ENCODE assay signal across 12 cellular contexts in the genomic region with DNA sequence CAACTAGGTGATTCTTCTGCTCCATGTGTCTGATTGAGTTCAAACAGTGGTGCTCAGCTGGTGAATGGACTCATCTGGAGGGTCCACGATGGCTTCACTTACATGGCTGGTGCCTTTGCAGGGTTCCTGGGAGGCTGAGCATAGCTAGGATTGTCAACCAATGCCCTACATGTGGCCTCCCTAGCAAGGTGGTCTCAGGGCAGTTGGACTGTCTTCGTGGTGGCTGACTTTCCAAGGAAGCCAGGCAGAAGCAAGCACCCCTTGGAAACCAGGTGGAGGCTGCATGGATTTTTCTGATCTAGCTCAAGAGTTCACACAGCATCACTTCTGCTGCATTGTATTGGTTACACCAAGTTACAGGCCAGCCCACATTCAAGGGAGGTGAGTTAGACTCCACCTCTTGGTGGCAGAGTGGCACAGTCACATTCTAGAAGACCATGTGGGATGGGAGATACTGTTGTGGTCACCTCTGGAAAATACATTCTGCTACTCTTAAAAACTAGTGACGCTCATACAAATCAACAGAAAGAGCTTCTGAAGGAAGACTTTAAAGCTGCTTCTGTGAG. TPM values are rescaled to one million over a fixed set of nuclear protein-coding genes. Genes with fewer than 3 reads are reported as not detected.
A peak's percentile ranks its signal among the peaks of the same experiment; 100 is the strongest.
DNase-seq lines count a peak whose midpoint lies in the region; ATAC-seq lines count a peak whose summit lies in the region.
"Had no signal": no experiment of that assay in that cellular context is flagged by ENCODE, and none has a peak within 500 bp of the region (broad histone marks: within the 10 kb centered on the region; RNA-seq: fewer than 3 reads in every experiment).

No MANE protein-coding gene starts in this region.

- H3K4me3 Mint-ChIP-seq in activated CD4-positive, alpha-beta T cell treated with anti-CD3 and anti-CD28 coated beads for 36 hours: peak overlapping the region; percentile 64

- no peaks in the 10 kb centered on the region for H3K9me3 Mint-ChIP-seq in activated CD4-positive, alpha-beta T cell treated with anti-CD3 and anti-CD28 coated beads for 36 hours (ENCODE audit: low read depth)

- peaks cover 3% of the 10 kb centered on the region for H3K27me3 Mint-ChIP-seq in activated CD4-positive, alpha-beta T cell treated with anti-CD3 and anti-CD28 coated beads for 36 hours

- H3K36me3 Mint-ChIP-seq in activated CD4-positive, alpha-beta T cell treated with anti-CD3 and anti-CD28 coated beads for 36 hours (ENCODE audit: low read depth): no peaks in the 10 kb centered on the region

- peaks cover 40% of the 10 kb centered on the region for H3K4me1 Mint-ChIP-seq in activated CD4-positive, alpha-beta T cell treated with anti-CD3 and anti-CD28 coated beads for 36 hours

- peak; percentile 70 for ATAC-seq in activated CD4-positive, alpha-beta T cell treated with anti-CD3 and anti-CD28 coated beads for 36 hours
- ATAC-seq in HG03565 (IDR thresholded peaks at IDR 0.05; ENCODE audit: unreplicated experiment): peak; percentile 12

- POLR2A ChIA-PET in activated CD4-positive, alpha-beta T cell treated with anti-CD3 and anti-CD28 coated beads for 36 hours (lab: Charles Lee): interaction anchor here (0.5 to 4.1 kb wide), 12 partner anchors 14 to 241 kb away, joined by 3 to 25 read pairs (median 4); no protein-coding TSS in a partner anchor

- peak overlapping the region; percentile 90 for H3K27ac Mint-ChIP-seq in activated CD4-positive, alpha-beta T cell treated with anti-CD3 and anti-CD28 coated beads for 36 hours

- CTCF ChIA-PET in activated CD4-positive, alpha-beta T cell treated with anti-CD3 and anti-CD28 coated beads for 36 hours (lab: Charles Lee): interaction anchor here (0.7 to 3.9 kb wide), 17 partner anchors 9 to 360 kb away, joined by 3 to 34 read pairs (median 3); no protein-coding TSS in a partner anchor

- intact Hi-C loops in activated CD4-positive, alpha-beta T cell treated with anti-CD3 and anti-CD28 coated beads for 36 hours (cut with DNase I, micrococcal nuclease): loop anchor here (1.0 to 2.0 kb wide), 7 partner anchors 98 to 438 kb away; no protein-coding TSS in a partner anchor

- DNase-seq in activated CD4-positive, alpha-beta T cell treated with anti-CD3 and anti-CD28 coated beads for 36 hours: peak; percentile 69
- no peak for DNase-seq in activated CD4-positive, alpha-beta T cell treated with anti-CD3 and anti-CD28 coated beads for 1 hour
- peak; percentile 27 for DNase-seq in activated naive CD4-positive, alpha-beta T cell treated with anti-CD3 and anti-CD28 coated beads, Interleukin-2, amount 50 U/mL, for 16 hours
- DNase-seq in stimulated activated CD4-positive, alpha-beta T cell treated with anti-CD3 and anti-CD28 coated beads, Interleukin-4, amount 100 ng/mL, for 48 hours (ENCODE audit: low read depth in 2 of 2): peak; percentile 20 to 44
- DNase-seq in cerebellum (ENCODE audit: low spot score): no peak
- no peak for DNase-seq in NCI-H1694 treated with DMSO at 0.1 percent for 48 hours (lab: John Stamatoyannopoulos, UW)
- no peak for DNase-seq in NCI-H2171 treated with DMSO at 0.1 percent for 48 hours (lab: John Stamatoyannopoulos, UW)
- DNase-seq: dermis blood vessel endothelial cell, SHP77 treated with DMSO at 0.1 percent for 48 hours, substantia nigra had no signal

RNA-seq across cellular contexts. Expression of a gene that starts 6.9 kb away (rescaled TPM):
- total RNA-seq in activated CD4-positive, alpha-beta T cell treated with anti-CD3 and anti-CD28 coated beads for 36 hours: 10 to 100 TPM; 21.4 to 25.4 TPM
- not detected for total RNA-seq in cerebellum
- total RNA-seq: A673 had no signal

Comparison
In these comparisons a context has a peak if more than half of its experiments do, and no peak if none do; other contexts are left out.
1. DNase-seq: peak in activated CD4-positive, alpha-beta T cell treated with anti-CD3 and anti-CD28 coated beads for 36 hours (single experiment), activated naive CD4-positive, alpha-beta T cell treated with anti-CD3 and anti-CD28 coated beads, Interleukin-2, amount 50 U/mL, for 16 hours (single experiment) and stimulated activated CD4-positive, alpha-beta T cell treated with anti-CD3 and anti-CD28 coated beads, Interleukin-4, amount 100 ng/mL, for 48 hours (2 of 2); none in activated CD4-positive, alpha-beta T cell treated with anti-CD3 and anti-CD28 coated beads for 1 hour (single experiment), cerebellum (single experiment), NCI-H1694 treated with DMSO at 0.1 percent for 48 hours (single experiment) and NCI-H2171 treated with DMSO at 0.1 percent for 48 hours (single experiment).
2. RNA of a gene that starts 6.9 kb away (total RNA-seq): 21.4 to 25.4 TPM in activated CD4-positive, alpha-beta T cell treated with anti-CD3 and anti-CD28 coated beads for 36 hours; not detected in cerebellum (single experiment); every median in the first group is over 10 times any median in the second.